In genomic region chr6:166097914-166098522, GRCh38 we compare ENCODE assay signal across 8 cellular contexts.
DNase-seq lines count a peak whose midpoint lies in the region; ATAC-seq and TF ChIP-seq lines count a peak whose summit lies in the region.

No MANE protein-coding gene starts in this region.

- no TSS peak for BruUV-seq in A673 (replicated peaks; lab: Mats Ljungman, UMichigan)

- H3K27me3 ChIP-seq in A673 (replicated peaks; ENCODE audit: insufficient read depth, low read depth, low read length, poor library complexity), result no peaks in the 10 kb centered on the region

- CTCF ChIA-PET in A673 (lab: Charles Lee), result interaction anchor here (0.5 to 1.5 kb wide), 6 partner anchors 8 to 213 kb away, joined by 3 to 10 read pairs (median 4); no protein-coding TSS in a partner anchor

- peak; percentile 98 for TF ChIP-seq CTCF in A673 (conservative IDR thresholded peaks at IDR 0.05; ENCODE audit: low read depth, low read length)

- peak; percentile 71 for ATAC-seq in GM18520 (IDR thresholded peaks at IDR 0.05; ENCODE audit: unreplicated experiment)
- ATAC-seq in HG03196 (IDR thresholded peaks at IDR 0.05; ENCODE audit: unreplicated experiment), result peak; percentile 81
- ATAC-seq in SK-N-SH treated with all-trans-retinoic acid at 6 μM for 48 hours, result 0 out of 3 replicates have a peak, but pooled peaks have one; percentile 37
- ATAC-seq in sciatic nerve, result peak; percentile 96

- H3K4me1 ChIP-seq in A673 (ENCODE audit: insufficient read depth, low read length, poor library complexity, severe bottlenecking), result no peaks in the 10 kb centered on the region

- peak overlapping the region; percentile 41 for H3K4me3 ChIP-seq in A673 (ENCODE audit: low read depth, low read length, poor library complexity, severe bottlenecking)
- H3K4me3 ChIP-seq in iPS-11a (ENCODE audit: low read depth, low read length), result peak overlapping the region; percentile 27

- intact Hi-C loops in A673 (cut with micrococcal nuclease; ENCODE audit: unreplicated experiment), result loop anchor here (1.0 kb wide), 1 partner anchor 212 kb away; no protein-coding TSS in a partner anchor
- intact Hi-C loops in sciatic nerve (cut with DNase I), result no loop called here

- H3K36me3 ChIP-seq in A673 (ENCODE audit: insufficient read depth, low read length, poor library complexity, severe bottlenecking), result no peaks in the 10 kb centered on the region

- no peak overlapping the region for H3K27ac ChIP-seq in A673 (ENCODE audit: low read depth, low read length, poor library complexity, severe bottlenecking)

- DNase-seq in A673 (ENCODE audit: low spot score) (peak; percentile 75), astrocyte of the hippocampus (ENCODE audit: low read depth, low spot score) (peak; percentile 86), sciatic nerve (ENCODE audit: low spot score) (peak; percentile 82), NCI-H1694 treated with DMSO at 0.1 percent for 48 hours (lab: John Stamatoyannopoulos, UW) (no peak)

- H3K9me3 ChIP-seq in A673 (ENCODE audit: low read depth, low read length, poor library complexity, severe bottlenecking), result no peaks in the 10 kb centered on the region

- POLR2A ChIA-PET in A673 (lab: Charles Lee; ENCODE audit: low non-redundant PET), result no interaction called here

TF ChIP-seq in SK-N-SH treated with all-trans-retinoic acid at 6 μM for 48 hours, 23 proteins besides CTCF, POLR2A, EP300 and RAD21:
- TF ChIP-seq ESRRG (CRISPR knock-in tag; IDR thresholded peaks at IDR 0.05) (no peak), TOX (CRISPR knock-in tag; IDR thresholded peaks at IDR 0.05; ENCODE audit: borderline replicate concordance) (no peak), CREB5 (CRISPR knock-in tag; IDR thresholded peaks at IDR 0.05; ENCODE audit: low read depth) (no peak), RARB (CRISPR knock-in tag; IDR thresholded peaks at IDR 0.05) (no peak)
- TF ChIP-seq, protein P1, sequence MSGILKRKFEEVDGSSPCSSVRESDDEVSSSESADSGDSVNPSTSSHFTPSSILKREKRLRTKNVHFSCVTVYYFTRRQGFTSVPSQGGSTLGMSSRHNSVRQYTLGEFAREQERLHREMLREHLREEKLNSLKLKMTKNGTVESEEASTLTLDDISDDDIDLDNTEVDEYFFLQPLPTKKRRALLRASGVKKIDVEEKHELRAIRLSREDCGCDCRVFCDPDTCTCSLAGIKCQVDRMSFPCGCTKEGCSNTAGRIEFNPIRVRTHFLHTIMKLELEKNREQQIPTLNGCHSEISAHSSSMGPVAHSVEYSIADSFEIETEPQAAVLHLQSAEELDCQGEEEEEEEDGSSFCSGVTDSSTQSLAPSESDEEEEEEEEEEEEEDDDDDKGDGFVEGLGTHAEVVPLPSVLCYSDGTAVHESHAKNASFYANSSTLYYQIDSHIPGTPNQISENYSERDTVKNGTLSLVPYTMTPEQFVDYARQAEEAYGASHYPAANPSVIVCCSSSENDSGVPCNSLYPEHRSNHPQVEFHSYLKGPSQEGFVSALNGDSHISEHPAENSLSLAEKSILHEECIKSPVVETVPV (CRISPR knock-in tag; IDR thresholded peaks at IDR 0.05), result no peak

Comparison
In these comparisons a context has a peak if more than half of its experiments do, and no peak if none do; other contexts are left out.
1. ATAC-seq: peak in every context shown above with its lines; median percentile 96 in sciatic nerve; 81 in HG03196; 71 in GM18520; 37 in SK-N-SH treated with all-trans-retinoic acid at 6 μM for 48 hours.